Comparison of ENCODE assay signal across 12 cellular contexts in the genomic region with DNA sequence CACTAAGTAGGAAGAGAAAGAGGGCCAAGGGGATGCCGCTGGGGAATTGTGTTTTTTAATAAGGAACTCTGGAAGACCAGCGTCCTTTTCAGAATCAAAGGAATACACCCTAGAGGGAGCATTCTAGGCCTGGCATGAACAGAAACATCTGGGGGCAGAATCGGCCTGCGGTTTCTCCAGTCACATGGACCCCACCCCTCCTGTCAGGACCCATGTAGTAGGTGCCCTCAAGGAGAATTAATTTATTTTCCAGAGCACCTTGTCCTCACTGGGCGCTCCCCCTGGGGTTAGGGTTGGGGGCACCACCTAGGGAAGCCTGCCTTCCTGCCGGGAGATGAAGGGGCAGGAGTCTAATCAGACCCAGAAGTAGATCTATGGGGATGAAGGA. TPM values are rescaled to one million over a fixed set of nuclear protein-coding genes. Genes with fewer than 3 reads are reported as not detected.
"Had no signal": no experiment of that assay in that cellular context is flagged by ENCODE, and none has a peak within 500 bp of the region (broad histone marks: within the 10 kb centered on the region; RNA-seq: fewer than 3 reads in every experiment).

No MANE protein-coding gene starts in this region.

- H2AFZ ChIP-seq: hepatocyte had no signal

- H3K27me3 ChIP-seq: adrenal gland, hepatocyte had no signal

- H3K36me3 Mint-ChIP-seq: activated CD4-positive, alpha-beta memory T cell treated with anti-CD3 and anti-CD28 coated beads for 36 hours; activated naive CD4-positive, alpha-beta T cell treated with anti-CD3 and anti-CD28 coated beads, Interleukin-2, amount 50 U/mL, for 24 hours had no signal

- H3K36me3 ChIP-seq: adrenal gland, tibial artery, WERI-Rb-1 had no signal

- H3K4me3 Mint-ChIP-seq: activated CD4-positive, alpha-beta memory T cell treated with anti-CD3 and anti-CD28 coated beads for 36 hours; activated naive CD4-positive, alpha-beta T cell treated with anti-CD3 and anti-CD28 coated beads, Interleukin-2, amount 50 U/mL, for 24 hours; activated T-cell treated with anti-CD3 and anti-CD28 coated beads, Interleukin-2, amount 50 U/mL, for 4 hours; T-helper 1 cell treated with Interleukin-12 subunit alpha and Interleukin-12 subunit beta and Interleukin-4 antibody, amounts not matched to agents 30 μg/mL and 1 μg/mL, for 36 hours had no signal

- H3K27ac ChIP-seq: adrenal gland, hepatocyte, psoas muscle, tibial artery, WERI-Rb-1 had no signal

- DNase-seq: activated effector memory CD4-positive, alpha-beta T cell treated with Interleukin-2 at 50 U/mL for 16 hours; activated T-cell treated with anti-CD3 and anti-CD28 coated beads, Interleukin-2, amount 50 U/mL, for 4 hours had no signal

- H3K4me3 ChIP-seq: hepatocyte, psoas muscle, tibial artery had no signal

- H3K27ac Mint-ChIP-seq: activated CD4-positive, alpha-beta memory T cell treated with anti-CD3 and anti-CD28 coated beads for 36 hours; activated naive CD4-positive, alpha-beta T cell treated with anti-CD3 and anti-CD28 coated beads, Interleukin-2, amount 50 U/mL, for 24 hours; T-helper 1 cell treated with Interleukin-12 subunit alpha and Interleukin-12 subunit beta and Interleukin-4 antibody, amounts not matched to agents 30 μg/mL and 1 μg/mL, for 36 hours had no signal

- H3K4me1 Mint-ChIP-seq: activated naive CD4-positive, alpha-beta T cell treated with anti-CD3 and anti-CD28 coated beads, Interleukin-2, amount 50 U/mL, for 24 hours had no signal

- H3K79me2 ChIP-seq: hepatocyte had no signal

- H3K9me3 ChIP-seq: adrenal gland, psoas muscle, tibial artery had no signal

- H3K9me3 Mint-ChIP-seq: activated CD4-positive, alpha-beta memory T cell treated with anti-CD3 and anti-CD28 coated beads for 36 hours; activated naive CD4-positive, alpha-beta T cell treated with anti-CD3 and anti-CD28 coated beads, Interleukin-2, amount 50 U/mL, for 24 hours; activated T-cell treated with anti-CD3 and anti-CD28 coated beads, Interleukin-2, amount 50 U/mL, for 4 hours; nephron; T-helper 1 cell treated with Interleukin-12 subunit alpha and Interleukin-12 subunit beta and Interleukin-4 antibody, amounts not matched to agents 30 μg/mL and 1 μg/mL, for 36 hours had no signal

RNA-seq across cellular contexts. Expression of gene TMEM37, which starts 44.2 kb away (rescaled TPM):
- total RNA-seq: activated CD4-positive, alpha-beta memory T cell treated with anti-CD3 and anti-CD28 coated beads for 36 hours had no signal

RNA-seq across cellular contexts. Expression of gene SCTR, which starts 48.4 kb away (rescaled TPM):
- total RNA-seq: activated CD4-positive, alpha-beta memory T cell treated with anti-CD3 and anti-CD28 coated beads for 36 hours; activated T-cell treated with anti-CD3 and anti-CD28 coated beads, Interleukin-2, amount 50 U/mL, for 4 hours; osteocyte had no signal
